ENCODE assay signal across 8 cellular contexts in the genomic region with DNA sequence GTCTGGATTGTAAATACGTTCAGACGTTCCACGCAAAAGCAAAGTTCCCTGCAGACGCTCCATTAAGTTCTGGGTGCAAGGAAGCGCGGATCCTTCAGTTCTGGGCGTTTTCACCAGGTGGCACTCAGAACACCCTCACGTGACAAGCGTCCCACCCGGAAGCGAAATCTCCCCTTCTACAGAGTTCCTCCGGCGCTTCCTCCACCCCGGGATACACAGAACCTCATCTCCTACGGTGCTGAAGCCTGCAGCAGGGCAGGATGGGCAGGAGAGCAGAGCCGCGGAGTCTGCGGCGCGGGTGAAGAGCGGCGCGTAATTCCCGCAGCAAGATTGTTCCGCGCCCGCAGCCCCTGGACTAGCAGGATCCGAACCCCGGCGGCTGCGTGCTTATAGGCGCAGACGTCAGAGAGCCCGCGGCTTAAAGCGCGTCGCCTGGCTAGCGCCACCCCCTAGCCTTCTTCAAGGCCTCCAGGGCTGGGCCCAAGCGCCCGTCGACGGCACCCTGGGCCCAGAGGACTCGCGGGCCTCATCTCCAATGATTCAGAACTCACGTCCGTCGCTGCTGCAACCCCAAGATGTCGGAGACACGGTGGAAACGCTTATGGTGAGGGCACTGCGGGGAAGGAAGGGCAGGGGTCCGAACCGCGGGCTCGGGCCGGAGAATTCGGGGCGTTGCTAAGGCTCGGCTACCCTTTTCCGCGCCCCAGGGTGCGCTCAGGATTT. TPM values are rescaled to one million over a fixed set of nuclear protein-coding genes. Genes with fewer than 3 reads are reported as not detected.
DNase-seq lines count a peak whose midpoint lies in the region; ATAC-seq and TF ChIP-seq lines count a peak whose summit lies in the region.

A gene with protein sequence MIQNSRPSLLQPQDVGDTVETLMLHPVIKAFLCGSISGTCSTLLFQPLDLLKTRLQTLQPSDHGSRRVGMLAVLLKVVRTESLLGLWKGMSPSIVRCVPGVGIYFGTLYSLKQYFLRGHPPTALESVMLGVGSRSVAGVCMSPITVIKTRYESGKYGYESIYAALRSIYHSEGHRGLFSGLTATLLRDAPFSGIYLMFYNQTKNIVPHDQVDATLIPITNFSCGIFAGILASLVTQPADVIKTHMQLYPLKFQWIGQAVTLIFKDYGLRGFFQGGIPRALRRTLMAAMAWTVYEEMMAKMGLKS (plus strand): TSS at position 181 of the 723 bp plus-strand sequence. CDS start 355 bp downstream, at position 536.

- WGBS in trophoblast cell (ENCODE audit: extremely low coverage, insufficient coverage, insufficient read length) = no CpG with 5 or more reads among the region's 63 CpGs

- peak within 1 kb of the TSS; percentile 62 for H3K4me2 ChIP-seq in trophoblast cell (ENCODE audit: low read length)

- H4K91ac ChIP-seq in trophoblast cell (ENCODE audit: low read depth, low read length) = peak within 1 kb of the TSS; percentile 88

- peak within 1 kb of the TSS; percentile 75 for H4K8ac ChIP-seq in trophoblast cell (ENCODE audit: low read depth, low read length)

- H3K27me3 ChIP-seq in HAP-1 (ENCODE audit: low read depth) (no peaks in the 10 kb centered on the region), trophoblast cell (ENCODE audit: insufficient read depth, low read length) (no peaks in the 10 kb centered on the region), upper lobe of right lung (no peaks in the 10 kb centered on the region)

- no peak within 1 kb of the TSS for H2BK12ac ChIP-seq in trophoblast cell (ENCODE audit: low read length)

- in situ Hi-C loops in HAP-1 (cut with MboI; ENCODE audit: low sequenced_read_pairs) = loop anchor here (5.0 kb wide), 1 partner anchor 196 kb away; no protein-coding TSS in a partner anchor

- peak within 1 kb of the TSS; percentile 47 for H2AFZ ChIP-seq in trophoblast cell (ENCODE audit: insufficient read depth, low read length, poor library complexity)

- peak within 1 kb of the TSS; percentile 17 for H2BK5ac ChIP-seq in trophoblast cell (ENCODE audit: low read depth, low read length, poor library complexity)

- peak within 1 kb of the TSS; percentile 76 for H3K27ac ChIP-seq in trophoblast cell (ENCODE audit: low read depth, low read length)
- peak within 1 kb of the TSS; percentile 95 for H3K27ac ChIP-seq in upper lobe of right lung

- no peak within 1 kb of the TSS for H3K23ac ChIP-seq in trophoblast cell (ENCODE audit: low read length)

- H2BK120ac ChIP-seq in trophoblast cell (ENCODE audit: insufficient read depth, low read length, poor library complexity) = peak within 1 kb of the TSS; percentile 37

- H3K4ac ChIP-seq in trophoblast cell (ENCODE audit: low read depth, low read length) = peak within 1 kb of the TSS; percentile 66

- H3K4me3 ChIP-seq in HAP-1 (peak within 1 kb of the TSS; percentile 93), NB4 (ENCODE audit: low read depth, low read length) (peak within 1 kb of the TSS; percentile 80), trophoblast cell (ENCODE audit: low read depth, low read length) (peak within 1 kb of the TSS; percentile 89), upper lobe of right lung (peak within 1 kb of the TSS; percentile 75)

- peak within 1 kb of the TSS; percentile 29 for H4K12ac ChIP-seq in trophoblast cell (ENCODE audit: low read depth, low read length)

- peak within 1 kb of the TSS; percentile 58 for H3K18ac ChIP-seq in trophoblast cell (ENCODE audit: low read length)

- H2AK5ac ChIP-seq in trophoblast cell (ENCODE audit: low read length) = peak within 1 kb of the TSS; percentile 44

- TF ChIP-seq CTCF in NB4 (IDR thresholded peaks at IDR 0.05; ENCODE audit: low read depth, low read length) = peak; percentile 48
- peak; percentile 46 for TF ChIP-seq CTCF in upper lobe of right lung (IDR thresholded peaks at IDR 0.05)

- peak; percentile 89 for DNase-seq in GM03348 (ENCODE audit: low spot score)
- peak; percentile 88 to 92 for DNase-seq in HAP-1 (ENCODE audit: low spot score in 2 of 2)
- DNase-seq in NB4 (ENCODE audit: low read depth) = peak; percentile 94
- DNase-seq in activated effector memory CD4-positive, alpha-beta T cell treated with Interleukin-2 at 50 U/mL for 16 hours = peak; percentile 70
- DNase-seq in glomerular visceral epithelial cell (ENCODE audit: extremely low spot score) = peak; percentile 77
- DNase-seq in trophoblast cell = peak; percentile 94 to 95
- DNase-seq in upper lobe of right lung = peak; percentile 93
- DNase-seq in DMS53 treated with DMSO at 0.1 percent for 48 hours (lab: John Stamatoyannopoulos, UW; ENCODE audit: unreplicated experiment) = no peak

- H3K79me2 ChIP-seq in trophoblast cell (ENCODE audit: control insufficient read depth, insufficient read depth, low read length, poor library complexity) = peaks cover 32% of the 10 kb centered on the region

- peak; percentile 87 for ATAC-seq in upper lobe of right lung

- peak within 1 kb of the TSS; percentile 67 for H3K14ac ChIP-seq in trophoblast cell (ENCODE audit: low read length)

- intact Hi-C loops in upper lobe of right lung (cut with DNase I) = no loop called here

- H3K36me3 ChIP-seq in HAP-1 (replicated peaks) (peaks cover 6% of the 10 kb centered on the region; the same call in 1 of the 2 replicates), trophoblast cell (ENCODE audit: control insufficient read depth in 1 of 2, insufficient read depth in 2 of 2, low read length in 2 of 2) (no peaks in the 10 kb centered on the region), upper lobe of right lung (no peaks in the 10 kb centered on the region)

- peak within 1 kb of the TSS; percentile 95 for H3K9ac ChIP-seq in trophoblast cell (ENCODE audit: low read length)

- peaks cover 9% of the 10 kb centered on the region for H3K79me1 ChIP-seq in trophoblast cell (ENCODE audit: low read length)

- no peaks in the 10 kb centered on the region for H3K9me3 ChIP-seq in HAP-1
- H3K9me3 ChIP-seq in trophoblast cell (ENCODE audit: insufficient read depth, low read depth, low read length) = no peaks in the 10 kb centered on the region
- H3K9me3 ChIP-seq in upper lobe of right lung = no peaks in the 10 kb centered on the region

- peaks cover 15% of the 10 kb centered on the region for H3K4me1 ChIP-seq in HAP-1
- H3K4me1 ChIP-seq in trophoblast cell (ENCODE audit: control insufficient read depth in 1 of 2, insufficient read depth in 2 of 2, low read length in 2 of 2) = peaks cover 0 to 6% of the 10 kb centered on the region in 2 experiments
- peaks cover 13% of the 10 kb centered on the region for H3K4me1 ChIP-seq in upper lobe of right lung

- peak; percentile 73 for TF ChIP-seq POLR2A in NB4 (IDR thresholded peaks at IDR 0.05; ENCODE audit: extremely low read depth, insufficient read length)

RNA-seq across cellular contexts. Expression of the gene that starts here (rescaled TPM):
- 20.3 and 21.5 TPM in 2 replicates for polyA plus RNA-seq in trophoblast cell (2013)
- total RNA-seq in upper lobe of right lung = 27.9 TPM
